In the genomic region with DNA sequence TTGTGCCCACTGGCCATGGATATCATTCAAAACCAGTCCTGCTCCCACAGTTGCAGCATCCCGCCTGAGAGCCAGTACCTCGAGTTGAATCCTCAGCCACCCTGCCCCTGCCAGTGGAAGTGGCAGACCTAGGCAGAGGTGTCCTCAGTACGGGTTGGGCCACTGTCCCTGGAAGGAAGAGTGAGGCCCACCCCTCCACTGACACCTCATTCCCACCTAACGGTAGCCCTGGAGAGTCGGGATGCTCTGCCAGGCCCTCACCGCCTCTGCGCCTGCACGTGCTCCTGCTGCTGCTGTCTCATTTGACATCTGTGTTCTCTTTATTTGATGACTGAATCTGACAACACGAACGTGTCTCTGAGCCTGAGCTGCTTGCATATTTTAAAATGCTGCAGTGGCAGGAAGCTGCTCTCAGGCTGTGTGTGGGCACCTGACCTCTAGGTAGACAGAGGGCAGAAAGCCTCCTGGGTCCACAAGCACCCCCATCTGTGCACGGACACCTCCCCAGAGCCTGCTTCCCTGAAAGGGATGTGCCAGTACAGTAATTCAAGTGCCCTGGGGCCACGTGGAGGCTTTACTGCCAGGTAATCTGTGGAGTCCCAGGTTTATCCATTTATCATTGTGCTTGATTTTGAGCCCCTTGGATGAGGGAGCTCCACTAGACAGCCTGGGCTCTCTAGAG, we compare ENCODE assay signal across 26 cellular contexts.
A peak's percentile ranks its signal among the peaks of the same experiment; 100 is the strongest.
DNase-seq lines count a peak whose midpoint lies in the region; ATAC-seq and TF ChIP-seq lines count a peak whose summit lies in the region.
"Had no signal": no experiment of that assay in that cellular context is flagged by ENCODE, and none has a peak within 500 bp of the region (broad histone marks: within the 10 kb centered on the region; RNA-seq: fewer than 3 reads in every experiment).

No MANE protein-coding gene starts in this region.

- H3K27ac Mint-ChIP-seq in Caco-2 (ENCODE audit: unreplicated experiment) = no peak overlapping the region
- H3K27ac Mint-ChIP-seq: activated naive CD4-positive, alpha-beta T cell treated with anti-CD3 and anti-CD28 coated beads, Interleukin-2, amount 10 ng/mL, durations not matched to agents 7 days and 5 days; mesothelial cell of epicardium; naive thymus-derived CD4-positive, alpha-beta T cell; T-helper 1 cell treated with Interleukin-12 subunit alpha and Interleukin-12 subunit beta and Interleukin-4 antibody, amounts not matched to agents 30 μg/mL and 1 μg/mL, for 36 hours had no signal

- no peaks in the 10 kb centered on the region for H3K36me3 Mint-ChIP-seq in Caco-2 (ENCODE audit: insufficient read depth, unreplicated experiment)
- H3K36me3 Mint-ChIP-seq: activated naive CD4-positive, alpha-beta T cell treated with anti-CD3 and anti-CD28 coated beads, Interleukin-2, amount 10 ng/mL, durations not matched to agents 7 days and 5 days; mesothelial cell of epicardium; naive thymus-derived CD4-positive, alpha-beta T cell had no signal

- H3K36me3 ChIP-seq in H7 (replicated peaks; ENCODE audit: control insufficient read depth, insufficient read depth, low read length) = no peaks in the 10 kb centered on the region
- H3K36me3 ChIP-seq in stomach = no peaks in the 10 kb centered on the region
- H3K36me3 ChIP-seq in Caco-2 (ENCODE audit: control insufficient read depth, insufficient read depth, low read length) = no peaks in the 10 kb centered on the region
- H3K36me3 ChIP-seq: esophagus squamous epithelium, left lung had no signal

- 64 to 73% (median 70%) methylated on average over 9 to 12 of the region's 12 CpGs for WGBS in stomach, 5 donors

- no peak for ATAC-seq in GM18861 (IDR thresholded peaks at IDR 0.05; ENCODE audit: unreplicated experiment)
- ATAC-seq: HCT116; left lung; naive thymus-derived CD4-positive, alpha-beta T cell had no signal

- no peaks in the 10 kb centered on the region for H3K9me3 ChIP-seq in stomach
- no peaks in the 10 kb centered on the region for H3K9me3 ChIP-seq in Caco-2
- H3K9me3 ChIP-seq: esophagus squamous epithelium, left lung had no signal

- H3K4me3 ChIP-seq in H7 (ENCODE audit: insufficient read depth, low read depth, low read length) (no peak overlapping the region), stomach (no peak overlapping the region), Caco-2 (ENCODE audit: low read depth, low read length) (no peak overlapping the region)
- H3K4me3 ChIP-seq: esophagus squamous epithelium, left lung had no signal

- H3K4me1 Mint-ChIP-seq in Caco-2 (ENCODE audit: low read depth, unreplicated experiment) = no peaks in the 10 kb centered on the region
- H3K4me1 Mint-ChIP-seq: activated naive CD4-positive, alpha-beta T cell treated with anti-CD3 and anti-CD28 coated beads, Interleukin-2, amount 10 ng/mL, durations not matched to agents 7 days and 5 days; mesothelial cell of epicardium; naive thymus-derived CD4-positive, alpha-beta T cell had no signal

- no peak for TF ChIP-seq EP300 in stomach (IDR thresholded peaks at IDR 0.05)

- peaks cover 2% of the 10 kb centered on the region for H3K27me3 Mint-ChIP-seq in Caco-2 (ENCODE audit: insufficient read depth, unreplicated experiment)

- H3K27me3 ChIP-seq in H7 (ENCODE audit: control insufficient read depth, insufficient read depth, low read length) = no peaks in the 10 kb centered on the region
- peaks cover 0 to 24% (median 0%) of the 10 kb centered on the region in 3 donors for H3K27me3 ChIP-seq in stomach
- H3K27me3 ChIP-seq in Caco-2 (replicated peaks; ENCODE audit: control insufficient read depth, insufficient read depth, low read length) = no peaks in the 10 kb centered on the region; the same call in 1 of the 2 replicates

- H3K27ac ChIP-seq in stomach = no peak overlapping the region
- H3K27ac ChIP-seq: esophagus squamous epithelium, left lung, RWPE1 had no signal

- H3K9me3 Mint-ChIP-seq in Caco-2 (ENCODE audit: unreplicated experiment) = no peaks in the 10 kb centered on the region
- H3K9me3 Mint-ChIP-seq: activated naive CD4-positive, alpha-beta T cell treated with anti-CD3 and anti-CD28 coated beads, Interleukin-2, amount 10 ng/mL, durations not matched to agents 7 days and 5 days; mesothelial cell of epicardium; T-helper 1 cell treated with Interleukin-12 subunit alpha and Interleukin-12 subunit beta and Interleukin-4 antibody, amounts not matched to agents 30 μg/mL and 1 μg/mL, for 36 hours had no signal

- TF ChIP-seq POLR2A in stomach (IDR thresholded peaks at IDR 0.05) = no peak

- POLR2A ChIA-PET in Caco-2 (lab: Charles Lee) = no interaction called here

- intact Hi-C loops in stomach (cut with DNase I; ENCODE audit: low total_unique reads) (no loop called here), Caco-2 (cut with micrococcal nuclease; ENCODE audit: unreplicated experiment) (no loop called here)

- CTCF ChIA-PET in Caco-2 (lab: Charles Lee) = no interaction called here

- peak; percentile 42 for DNase-seq in activated CD8-positive, alpha-beta memory T cell treated with anti-CD3 and anti-CD28 coated beads, Interleukin-2, amount 50 U/mL, for 48 hours
- no peak for DNase-seq in activated CD8-positive, alpha-beta memory T cell treated with anti-CD3 and anti-CD28 coated beads, Interleukin-2, amount 50 U/mL, for 4 hours
- DNase-seq in H7 = peak; percentile 12
- peak; percentile 40 for DNase-seq in islet precursor cell
- peak; percentile 16 for DNase-seq in stomach
- DNase-seq in Caco-2 = no peak
- no peak for DNase-seq in HCEC 1CT
- DNase-seq: ACHN; activated naive CD4-positive, alpha-beta T cell treated with anti-CD3 and anti-CD28 coated beads, Interleukin-2, amount 10 ng/mL, durations not matched to agents 7 days and 5 days; amniotic stem cell; esophagus squamous epithelium; foreskin melanocyte; GDM1; naive thymus-derived CD4-positive, alpha-beta T cell; NCI-H1092 treated with DMSO at 0.1 percent for 48 hours; NCI-H187 treated with DMSO at 0.1 percent for 48 hours; NCI-H2227 treated with DMSO at 0.1 percent for 48 hours; NCI-H748 treated with DMSO at 0.1 percent for 48 hours; retina; trophoblast cell had no signal

- BruUV-seq in Caco-2 (replicated peaks; lab: Mats Ljungman, UMichigan) = no TSS peak

- H3K4me1 ChIP-seq in stomach (no peaks in the 10 kb centered on the region), Caco-2 (no peaks in the 10 kb centered on the region)
- H3K4me1 ChIP-seq: esophagus squamous epithelium, left lung had no signal

- H3K4me3 Mint-ChIP-seq in Caco-2 (ENCODE audit: unreplicated experiment) = no peak overlapping the region
- H3K4me3 Mint-ChIP-seq: activated naive CD4-positive, alpha-beta T cell treated with anti-CD3 and anti-CD28 coated beads, Interleukin-2, amount 10 ng/mL, durations not matched to agents 7 days and 5 days; mesothelial cell of epicardium; naive thymus-derived CD4-positive, alpha-beta T cell; T-helper 1 cell treated with Interleukin-12 subunit alpha and Interleukin-12 subunit beta and Interleukin-4 antibody, amounts not matched to agents 30 μg/mL and 1 μg/mL, for 36 hours had no signal

- TF ChIP-seq CTCF in stomach (IDR thresholded peaks at IDR 0.05) = no peak
- TF ChIP-seq CTCF in Caco-2 (IDR thresholded peaks at IDR 0.05; ENCODE audit: insufficient read depth in 1 of 2, low read depth in 1 of 2, low read length in 1 of 2, severe bottlenecking in 1 of 2, unreplicated experiment in 1 of 2) = no peak

Comparison
In these comparisons a context has a peak if more than half of its experiments do, and no peak if none do; other contexts are left out.
1. DNase-seq: peak in activated CD8-positive, alpha-beta memory T cell treated with anti-CD3 and anti-CD28 coated beads, Interleukin-2, amount 50 U/mL, for 48 hours (single experiment), H7 (single experiment), islet precursor cell (single experiment) and stomach (single experiment); none in activated CD8-positive, alpha-beta memory T cell treated with anti-CD3 and anti-CD28 coated beads, Interleukin-2, amount 50 U/mL, for 4 hours (single experiment), Caco-2 (0 of 2) and HCEC 1CT (single experiment).